24 cellular contexts compared by ENCODE assay signal in the genomic region with DNA sequence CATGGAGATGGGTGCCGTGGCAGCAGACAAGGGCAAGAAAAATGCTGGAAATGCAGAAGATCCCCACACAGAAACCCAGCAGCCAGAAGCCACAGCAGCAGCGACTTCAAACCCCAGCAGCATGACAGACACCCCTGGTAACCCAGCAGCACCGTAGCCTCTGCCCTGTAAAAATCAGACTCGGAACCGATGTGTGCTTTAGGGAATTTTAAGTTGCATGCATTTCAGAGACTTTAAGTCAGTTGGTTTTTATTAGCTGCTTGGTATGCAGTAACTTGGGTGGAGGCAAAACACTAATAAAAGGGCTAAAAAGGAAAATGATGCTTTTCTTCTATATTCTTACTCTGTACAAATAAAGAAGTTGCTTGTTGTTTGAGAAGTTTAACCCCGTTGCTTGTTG. TPM values are rescaled to one million over a fixed set of nuclear protein-coding genes. Genes with fewer than 3 reads are reported as not detected.
DNase-seq lines count a peak whose midpoint lies in the region; ATAC-seq, FAIRE-seq and TF ChIP-seq lines count a peak whose summit lies in the region.
"Had no signal": no experiment of that assay in that cellular context is flagged by ENCODE, and none has a peak within 500 bp of the region (broad histone marks: within the 10 kb centered on the region; RNA-seq: fewer than 3 reads in every experiment).

No MANE protein-coding gene starts in this region.

- 67% methylated on average over 6 of the region's 6 CpGs for WGBS in GM12878 (ENCODE audit: insufficient coverage, insufficient replicate concordance, low lambda C conversion rate, missing lambda C conversion rate)

- in situ Hi-C loops in GM12878 (cut with MboI) (no loop called here), gastrocnemius medialis (cut with MboI; ENCODE audit: low sequenced_read_pairs in 4 of 4) (loop anchor here in 1 of 4 donors (25.0 kb wide), 1 partner anchor 185 kb away; a partner anchor contains a TSS)

- CTCF ChIA-PET in activated CD4-positive, alpha-beta T cell treated with anti-CD3 and anti-CD28 coated beads for 36 hours (lab: Charles Lee) = no interaction called here
- CTCF ChIA-PET in GM12878 (lab: Yijun Ruan, JAX) = interaction anchor here (1.3 kb wide), 1 partner anchor 10 kb away, joined by 6 read pairs; no protein-coding TSS in a partner anchor
- CTCF ChIA-PET in CD4-positive, alpha-beta memory T cell (lab: Charles Lee; ENCODE audit: partially characterized antibody) = interaction anchor here (0.6 to 2.1 kb wide), 2 partner anchors 10 to 18 kb away, joined by 3 to 7 read pairs; no protein-coding TSS in a partner anchor

- TF ChIP-seq EP300 in GM12878 (IDR thresholded peaks at IDR 0.05; ENCODE audit: borderline replicate concordance in 1 of 2, control insufficient read depth in 1 of 2, low read depth in 2 of 2, low read length in 2 of 2) = no peak

- H3K36me3 ChIP-seq in GM12878 (ENCODE audit: control insufficient read depth in 2 of 2, insufficient read depth in 2 of 2, low read length in 1 of 2) (peaks cover 0 to 18% of the 10 kb centered on the region in 2 experiments; a peak in 2 of 4 replicates), gastrocnemius medialis (peaks cover 0 to 57% of the 10 kb centered on the region in 2 donors)
- H3K36me3 ChIP-seq in CD4-positive, alpha-beta memory T cell (ENCODE audit: insufficient read depth, low read length) = peaks cover 25% of the 10 kb centered on the region

- H3K4me2 ChIP-seq in GM12878 (ENCODE audit: control insufficient read depth, insufficient read depth) = no peak overlapping the region

- H3K27ac ChIP-seq in GM12878 (ENCODE audit: control insufficient read depth, insufficient read depth) (no peak overlapping the region), gastrocnemius medialis (peak overlapping the region; percentile 87 to 99 (median 97))
- H3K27ac ChIP-seq in CD4-positive, alpha-beta memory T cell (ENCODE audit: low read depth, low read length) = no peak overlapping the region
- H3K27ac ChIP-seq: 22Rv1 had no signal

- H3K36me3 Mint-ChIP-seq in activated CD4-positive, alpha-beta T cell treated with anti-CD3 and anti-CD28 coated beads for 36 hours (ENCODE audit: low read depth) = peaks cover 28% of the 10 kb centered on the region
- peaks cover 32% of the 10 kb centered on the region for H3K36me3 Mint-ChIP-seq in HFFc6 (ENCODE audit: low read depth)
- H3K36me3 Mint-ChIP-seq in CD4-positive, alpha-beta memory T cell = peaks cover 34 to 50% of the 10 kb centered on the region in 2 donors

- POLR2A ChIA-PET in activated CD4-positive, alpha-beta T cell treated with anti-CD3 and anti-CD28 coated beads for 36 hours (lab: Charles Lee) = no interaction called here
- POLR2A ChIA-PET in GM12878 (lab: Charles Lee) = no interaction called here
- POLR2A ChIA-PET in CD4-positive, alpha-beta memory T cell (lab: Charles Lee; ENCODE audit: partially characterized antibody) = no interaction called here

- no peak overlapping the region for H2AFZ ChIP-seq in GM12878 (ENCODE audit: control insufficient read depth, low read depth, low read length)
- H2AFZ ChIP-seq: GM23248 had no signal

- H3K4me3 Mint-ChIP-seq in activated CD4-positive, alpha-beta T cell treated with anti-CD3 and anti-CD28 coated beads for 36 hours = no peak overlapping the region
- peak overlapping the region; percentile 22; the same call in 1 of the 2 replicates for H3K4me3 Mint-ChIP-seq in HFFc6
- no peak overlapping the region for H3K4me3 Mint-ChIP-seq in CD4-positive, alpha-beta memory T cell
- H3K4me3 Mint-ChIP-seq: CD14-positive monocyte, H9 had no signal

- H3K4me3 ChIP-seq in GM12878 (no peak overlapping the region), gastrocnemius medialis (no peak overlapping the region)
- H3K4me3 ChIP-seq in CD4-positive, alpha-beta memory T cell (ENCODE audit: low read length in 2 of 2) = no peak overlapping the region
- H3K4me3 ChIP-seq: GM23248, MG63 had no signal

- peaks cover 25% of the 10 kb centered on the region for H3K4me1 Mint-ChIP-seq in activated CD4-positive, alpha-beta T cell treated with anti-CD3 and anti-CD28 coated beads for 36 hours
- peaks cover 88% of the 10 kb centered on the region for H3K4me1 Mint-ChIP-seq in HFFc6 (ENCODE audit: low read depth)
- H3K4me1 Mint-ChIP-seq in CD4-positive, alpha-beta memory T cell = peaks cover 2 to 22% (median 15%) of the 10 kb centered on the region in 4 donors

- intact Hi-C loops in activated CD4-positive, alpha-beta T cell treated with anti-CD3 and anti-CD28 coated beads for 36 hours (cut with DNase I, micrococcal nuclease) = no loop called here
- intact Hi-C loops in GM12878 (cut with micrococcal nuclease; ENCODE audit: unreplicated experiment) (no loop called here), gastrocnemius medialis (cut with DNase I; ENCODE audit: low total_unique reads) (no loop called here)
- intact Hi-C loops in CD4-positive, alpha-beta memory T cell (cut with micrococcal nuclease) = no loop called here

- peak overlapping the region; percentile 20 for H3K27ac Mint-ChIP-seq in activated CD4-positive, alpha-beta T cell treated with anti-CD3 and anti-CD28 coated beads for 36 hours
- H3K27ac Mint-ChIP-seq in HFFc6 = peak overlapping the region; percentile 35
- H3K27ac Mint-ChIP-seq in CD4-positive, alpha-beta memory T cell = no peak overlapping the region
- H3K27ac Mint-ChIP-seq: CD14-positive monocyte had no signal

- no peak for TF ChIP-seq RAD21 in GM12878 (IDR thresholded peaks at IDR 0.05; ENCODE audit: insufficient read depth, low read depth, low read length)

- RAD21 ChIA-PET in GM12878 (lab: Charles Lee; ENCODE audit: unreplicated experiment) = no interaction called here

- no peaks in the 10 kb centered on the region for H3K27me3 Mint-ChIP-seq in activated CD4-positive, alpha-beta T cell treated with anti-CD3 and anti-CD28 coated beads for 36 hours
- H3K27me3 Mint-ChIP-seq in HFFc6 (ENCODE audit: insufficient read depth) = peaks cover 5% of the 10 kb centered on the region
- peaks cover 1% of the 10 kb centered on the region in 2 donors for H3K27me3 Mint-ChIP-seq in CD4-positive, alpha-beta memory T cell

- H3K27me3 ChIP-seq in GM12878 (replicated peaks in 1 of 2; ENCODE audit: control insufficient read depth in 2 of 2, insufficient read depth in 2 of 2, low read length in 1 of 2) = no peaks in the 10 kb centered on the region
- no peaks in the 10 kb centered on the region for H3K27me3 ChIP-seq in gastrocnemius medialis
- H3K27me3 ChIP-seq in CD4-positive, alpha-beta memory T cell (ENCODE audit: insufficient read depth, low read length) = no peaks in the 10 kb centered on the region
- H3K27me3 ChIP-seq: MG63 had no signal

- TF ChIP-seq POLR2A in GM12878 (IDR thresholded peaks at IDR 0.05; ENCODE audit: low read depth, low read length) (no peak), gastrocnemius medialis (IDR thresholded peaks at IDR 0.05) (no peak)

- no peaks in the 10 kb centered on the region for H4K20me1 ChIP-seq in GM12878 (ENCODE audit: control insufficient read depth, insufficient read depth)

- H3K79me2 ChIP-seq in GM12878 (ENCODE audit: control insufficient read depth, insufficient read depth, low read length) = no peaks in the 10 kb centered on the region

- no peaks in the 10 kb centered on the region for H3K4me1 ChIP-seq in GM12878 (ENCODE audit: control insufficient read depth, insufficient read depth, low read length)
- H3K4me1 ChIP-seq in gastrocnemius medialis = peaks cover 73 to 90% of the 10 kb centered on the region in 2 donors
- H3K4me1 ChIP-seq in CD4-positive, alpha-beta memory T cell (ENCODE audit: insufficient read depth, low read length) = peaks cover 15% of the 10 kb centered on the region

- TSS peak; percentile 46 for BruUV-seq in GM12878 (replicated peaks; lab: Mats Ljungman, UMichigan)

- H3K9me3 ChIP-seq in GM12878 (replicated peaks; ENCODE audit: control insufficient read depth, insufficient read depth, low read length) = no peaks in the 10 kb centered on the region
- no peaks in the 10 kb centered on the region for H3K9me3 ChIP-seq in gastrocnemius medialis
- no peaks in the 10 kb centered on the region for H3K9me3 ChIP-seq in CD4-positive, alpha-beta memory T cell (ENCODE audit: control insufficient read depth in 1 of 2, low read length in 2 of 2)
- H3K9me3 ChIP-seq: MG63 had no signal

- no peak for ATAC-seq in activated CD4-positive, alpha-beta T cell treated with anti-CD3 and anti-CD28 coated beads for 36 hours
- ATAC-seq in GM12878 = no peak
- ATAC-seq in gastrocnemius medialis = no peak
- ATAC-seq in GM18511 (IDR thresholded peaks at IDR 0.05; ENCODE audit: unreplicated experiment) = no peak

- TF ChIP-seq CTCF in HFFc6 (IDR thresholded peaks at IDR 0.05) (no peak), GM12878 (IDR thresholded peaks at IDR 0.05 in 2 of 3, conservative IDR thresholded peaks at IDR 0.05 in 1 of 3; ENCODE audit: control insufficient read depth in 2 of 3, extremely low read depth in 1 of 3, insufficient read depth in 1 of 3, low read depth in 3 of 3, low read length in 3 of 3) (no peak), gastrocnemius medialis (IDR thresholded peaks at IDR 0.05 in 4 of 5, conservative IDR thresholded peaks at IDR 0.05 in 1 of 5) (no peak)

- no peaks in the 10 kb centered on the region for H3K9me3 Mint-ChIP-seq in activated CD4-positive, alpha-beta T cell treated with anti-CD3 and anti-CD28 coated beads for 36 hours (ENCODE audit: low read depth)
- no peaks in the 10 kb centered on the region for H3K9me3 Mint-ChIP-seq in HFFc6
- H3K9me3 Mint-ChIP-seq in CD4-positive, alpha-beta memory T cell = no peaks in the 10 kb centered on the region
- H3K9me3 Mint-ChIP-seq: CD14-positive monocyte had no signal

- SMC1A ChIA-PET in GM12878 (lab: Charles Lee; ENCODE audit: uncharacterized antibody, unreplicated experiment) = interaction anchor here (2.3 kb wide), 1 partner anchor 9 kb away, joined by 6 read pairs; no protein-coding TSS in a partner anchor

- no peak for FAIRE-seq in GM12878 (lab: Jason Lieb, UNC)
- FAIRE-seq: RCC 7860 had no signal

- no peak for DNase-seq in activated CD4-positive, alpha-beta T cell treated with anti-CD3 and anti-CD28 coated beads for 36 hours
- no peak for DNase-seq in activated CD4-positive, alpha-beta T cell treated with anti-CD3 and anti-CD28 coated beads, Interleukin-2, amount 50 U/mL, for 4 hours
- DNase-seq in HFFc6 (no peak), GM12878 (ENCODE audit: low read depth, low spot score) (no peak), gastrocnemius medialis (no peak), UCSD-AML1 (lab: John Stamatoyannopoulos, UW; ENCODE audit: unreplicated experiment) (no peak)
- no peak for DNase-seq in CD4-positive, alpha-beta memory T cell
- DNase-seq: AML-193, DMS79, GM23248, H9, Kasumi-1, MG63, NCI-H1417, NCI-H187, NCI-H2107, NCI-H2227 treated with DMSO at 0.1 percent for 48 hours, NCI-H510A, NCI-H748 treated with DMSO at 0.1 percent for 48 hours, Right ventricle myocardium superior had no signal

- H3K9ac ChIP-seq in GM12878 (ENCODE audit: control insufficient read depth, insufficient read depth, low read length) = no peak overlapping the region
- H3K9ac ChIP-seq: GM23248 had no signal

RNA-seq across cellular contexts. Expression of a gene that starts 25.9 kb away (rescaled TPM):
- 10 to 100 TPM; 23.8 to 30.7 TPM for total RNA-seq in activated CD4-positive, alpha-beta T cell treated with anti-CD3 and anti-CD28 coated beads for 36 hours
- total RNA-seq in HFFc6 (2021; fragmentation: NEBNext Ultra II Directional; extraction: Animal tissue kit (Norgen Biotek cat#: 25700)) = 100 to 1,000 TPM in 4 of 6 experiments, 10 to 100 TPM in 2; 97.2 to 108 (median 101) TPM
- 4.6 and 4.7 TPM in 2 replicates for total RNA-seq in GM12878 (2013; cell fraction: nucleolus; rRNA removed)
- total RNA-seq in GM12878 (2014; rRNA removed) = 3.3 and 4.1 TPM in 2 replicates
- 2.3 and 2.5 TPM in 2 replicates for total RNA-seq in GM12878 (2014; rRNA removed; fragmentation: Illumina TruSeq; extraction: Trizol)
- 11.1 and 11.4 TPM in 2 replicates for total RNA-seq in GM12878 (2021)
- 1.6 TPM for polyA plus RNA-seq in GM12878 (2011; ENCODE audit: low read depth)
- polyA plus RNA-seq in GM12878 (2011; rRNA removed) = 0.56 and 0.71 TPM in 2 replicates
- polyA plus RNA-seq in GM12878 (2011; cell fraction: cytosol; rRNA removed) = 1.6 and 2.3 TPM in 2 replicates
- 2.7 and 4.6 TPM in 2 replicates for polyA plus RNA-seq in GM12878 (2011; cell fraction: nucleus; rRNA removed)
- polyA plus RNA-seq in GM12878 (2012) = 2.3 and 2.7 TPM in 2 replicates
- polyA plus RNA-seq in GM12878 (2014; fragmentation: Illumina TruSeq; extraction: Trizol) = 4.7 and 7.1 TPM in 2 replicates
- polyA plus RNA-seq in GM12878 (2014; fragmentation: Nextera tagmentation; extraction: Ambion mirVana) = 1 to 10 TPM; 1.8 to 2.7 TPM
- 4.6 and 5.4 TPM in 2 replicates for polyA plus RNA-seq in GM12878 (2014; rRNA removed)
- 10 to 100 TPM; 13.9 to 14.1 TPM for polyA plus RNA-seq in GM12878 (2016; fragmentation: Nextera tagmentation; extraction: Ambion mirVana)
- 0.59 and 0.98 TPM in 2 replicates for polyA minus RNA-seq in GM12878 (2011; rRNA and poly(A)+ RNA removed)
- polyA minus RNA-seq in GM12878 (2011; cell fraction: cytosol; rRNA and poly(A)+ RNA removed) = 2.5 and 2.7 TPM in 2 replicates
- 1.7 and 2.4 TPM in 2 replicates for polyA minus RNA-seq in GM12878 (2011; cell fraction: nucleus; rRNA and poly(A)+ RNA removed)
- total RNA-seq in gastrocnemius medialis = 100 to 1,000 TPM; 337 to 626 (median 393) TPM
- 10 to 100 TPM; 20.8 to 21.6 TPM for total RNA-seq in CD4-positive, alpha-beta memory T cell
- polyA plus RNA-seq in CD4-positive, alpha-beta memory T cell = 10 to 100 TPM in 1 of 2 donors, 1 to 10 TPM in 1; 8.5 to 27.3 TPM

RNA-seq across cellular contexts. Expression of a gene that starts 48.7 kb away (rescaled TPM):
- total RNA-seq in activated CD4-positive, alpha-beta T cell treated with anti-CD3 and anti-CD28 coated beads for 36 hours = 10 to 100 TPM; 10.9 to 12.6 TPM
- total RNA-seq in HFFc6 (2021; fragmentation: NEBNext Ultra II Directional; extraction: Animal tissue kit (Norgen Biotek cat#: 25700)) = 10 to 100 TPM in 5 of 6 experiments, 1 to 10 TPM in 1; 8.7 to 12.8 (median 12.5) TPM
- total RNA-seq in GM12878 (2013; cell fraction: nucleolus; rRNA removed) = 249 and 251 TPM in 2 replicates
- total RNA-seq in GM12878 (2014; rRNA removed) (28.0 and 34.6 TPM in 2 replicates), GM12878 (2014; rRNA removed; fragmentation: Illumina TruSeq; extraction: Trizol) (35.1 and 39.7 TPM in 2 replicates), GM12878 (2021) (36.3 and 39.9 TPM in 2 replicates), gastrocnemius medialis (10 to 100 TPM in 2 of 4 donors, 1 to 10 TPM in 2; 8.7 to 11.6 (median 10.5) TPM)
- polyA plus RNA-seq in GM12878 (2011; ENCODE audit: low read depth) = 8.8 TPM
- polyA plus RNA-seq in GM12878 (2011; rRNA removed) (49.3 and 64.4 TPM in 2 replicates), GM12878 (2014; fragmentation: Illumina TruSeq; extraction: Trizol) (39.8 and 50.4 TPM in 2 replicates), GM12878 (2014; fragmentation: Nextera tagmentation; extraction: Ambion mirVana) (10 to 100 TPM in 1 of 2 experiments, 1 to 10 TPM in 1; 6.0 to 13.4 TPM), GM12878 (2014; rRNA removed) (29.6 and 33.5 TPM in 2 replicates), GM12878 (2016; fragmentation: Nextera tagmentation; extraction: Ambion mirVana) (10 to 100 TPM; 32.7 to 41.0 TPM)
- polyA plus RNA-seq in GM12878 (2011; cell fraction: cytosol; rRNA removed) = 18.1 and 23.9 TPM in 2 replicates
- polyA plus RNA-seq in GM12878 (2011; cell fraction: nucleus; rRNA removed) = 50.6 and 53.1 TPM in 2 replicates
- polyA plus RNA-seq in GM12878 (2012) = 10.9 and 11.1 TPM in 2 replicates
- 33.3 and 49.1 TPM in 2 replicates for polyA minus RNA-seq in GM12878 (2011; rRNA and poly(A)+ RNA removed)
- polyA minus RNA-seq in GM12878 (2011; cell fraction: cytosol; rRNA and poly(A)+ RNA removed) = 15.9 and 17.7 TPM in 2 replicates
- polyA minus RNA-seq in GM12878 (2011; cell fraction: nucleus; rRNA and poly(A)+ RNA removed) = 51.6 and 81.8 TPM in 2 replicates
- total RNA-seq in CD4-positive, alpha-beta memory T cell = 10 to 100 TPM; 10.6 to 10.9 TPM
- polyA plus RNA-seq in CD4-positive, alpha-beta memory T cell = 1 to 10 TPM; 3.6 to 5.5 TPM

Comparison
In these comparisons a context has a peak if more than half of its experiments do, and no peak if none do; other contexts are left out.
1. H3K27ac Mint-ChIP-seq: peak in activated CD4-positive, alpha-beta T cell treated with anti-CD3 and anti-CD28 coated beads for 36 hours (single experiment) and HFFc6 (single experiment); none in CD4-positive, alpha-beta memory T cell (0 of 7).
2. H3K27ac ChIP-seq: peak in gastrocnemius medialis (4 of 4); none in GM12878 (single experiment) and CD4-positive, alpha-beta memory T cell (single experiment).